ENCODE assay signal across 1 cellular context in the genomic region with DNA sequence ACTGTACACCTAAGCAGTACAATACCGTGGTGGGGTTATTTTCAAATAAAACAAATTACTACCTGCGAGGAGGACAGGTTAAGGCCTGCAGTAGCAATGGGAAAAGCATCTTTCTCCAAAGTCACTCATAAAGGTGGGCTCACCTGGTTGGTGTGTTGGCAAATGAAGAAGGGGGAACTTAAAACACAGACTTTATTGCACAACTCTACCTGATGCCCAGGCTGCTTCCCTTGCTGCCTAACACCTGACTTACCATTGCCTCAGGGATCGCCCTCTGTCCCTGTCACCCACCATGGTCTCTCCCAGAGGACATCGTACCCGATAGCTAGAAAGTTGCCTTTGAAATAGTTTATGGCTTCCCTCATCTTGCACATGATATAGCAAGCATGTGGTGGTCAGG.
TF ChIP-seq lines count a peak whose summit lies in the region.

No MANE protein-coding gene starts in this region.

TF ChIP-seq in endothelial cell of umbilical vein, 7 proteins besides CTCF, POLR2A, EP300 and RAD21 (continued from another document):
- no peak for TF ChIP-seq GATA2 (IDR thresholded peaks at IDR 0.05; ENCODE audit: insufficient read depth, insufficient read length, low read depth, low read length)
- TF ChIP-seq FOS (IDR thresholded peaks at IDR 0.05; ENCODE audit: borderline replicate concordance, insufficient read depth, low read length) = no peak
- TF ChIP-seq MYC (IDR thresholded peaks at IDR 0.05; ENCODE audit: low read depth, low read length) = no peak
- TF ChIP-seq POLR2AphosphoS5 (IDR thresholded peaks at IDR 0.05; ENCODE audit: insufficient read depth, low read depth, low read length) = no peak
